In the genomic region with DNA sequence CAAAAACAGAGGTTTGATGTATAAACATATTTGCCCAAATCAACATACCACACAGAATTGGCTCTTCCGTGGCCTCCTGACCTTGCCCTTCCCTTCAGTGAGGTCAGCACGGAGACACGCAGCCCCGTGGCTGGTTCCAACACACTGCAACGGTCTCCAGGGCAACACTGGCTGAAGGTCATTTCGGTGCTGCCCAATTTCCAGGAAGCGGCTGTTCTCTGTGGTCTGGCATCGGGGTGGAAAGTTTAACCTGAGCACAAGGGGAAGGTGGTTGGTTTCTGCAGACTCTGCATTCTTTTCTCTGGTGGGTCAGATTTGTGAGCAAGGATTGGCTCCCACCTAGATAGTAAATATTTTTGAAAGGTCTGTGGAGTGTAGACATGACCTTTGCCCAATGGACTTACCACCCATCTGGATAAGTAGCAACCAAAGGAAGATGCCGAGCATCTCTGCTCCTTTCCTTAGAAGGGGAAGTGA, we compare ENCODE assay signal across 18 cellular contexts.
DNase-seq lines count a peak whose midpoint lies in the region; ATAC-seq and TF ChIP-seq lines count a peak whose summit lies in the region.
"Had no signal": no experiment of that assay in that cellular context is flagged by ENCODE, and none has a peak within 500 bp of the region (broad histone marks: within the 10 kb centered on the region; RNA-seq: fewer than 3 reads in every experiment).

No MANE protein-coding gene starts in this region.

- DNase-seq in Daoy (ENCODE audit: low read depth) (peak; percentile 62), astrocyte of the spinal cord (ENCODE audit: low read depth, low spot score) (peak; percentile 54), hepatocyte (ENCODE audit: low spot score) (peak; percentile 53), posterior vena cava (ENCODE audit: low spot score) (peak; percentile 87), endothelial cell (ENCODE audit: low spot score) (no peak), OCI-M1 (lab: John Stamatoyannopoulos, UW) (no peak)
- no peak for DNase-seq in activated CD8-positive, alpha-beta memory T cell treated with anti-CD3 and anti-CD28 coated beads, Interleukin-2, amount 10 ng/mL, durations not matched to agents 7 days and 5 days
- no peak for DNase-seq in stimulated activated naive B cell treated with anti-CD40 and anti-IgM and Interleukin-4, amounts not matched to agents 10 μg/mL and 1 μg/mL and 100 μg/mL, for 72 hours
- DNase-seq: activated CD4-positive, alpha-beta T cell treated with anti-CD3 and anti-CD28 coated beads for 1 hour; caudate nucleus; DMS53; NCI-H2171 treated with DMSO at 0.1 percent for 48 hours; nephron progenitor cell; T-cell had no signal

- H4K20me1 ChIP-seq in hepatocyte (ENCODE audit: insufficient read depth, poor library complexity, severe bottlenecking), result no peaks in the 10 kb centered on the region

- H3K4me3 ChIP-seq in astrocyte of the spinal cord (ENCODE audit: low read depth, low read length) (no peak overlapping the region), hepatocyte (no peak overlapping the region)
- H3K4me3 ChIP-seq: GM12878, GM23338, upper lobe of left lung had no signal

- peaks cover 15% of the 10 kb centered on the region for H3K4me1 ChIP-seq in hepatocyte (ENCODE audit: insufficient read depth)

- no peaks in the 10 kb centered on the region for H3K9me2 ChIP-seq in hepatocyte (replicated peaks; ENCODE audit: insufficient read depth)

- H2AFZ ChIP-seq in hepatocyte, result no peak overlapping the region
- H2AFZ ChIP-seq: GM23338 had no signal

- H3K9me3 ChIP-seq in hepatocyte (ENCODE audit: low read depth), result no peaks in the 10 kb centered on the region
- H3K9me3 ChIP-seq: upper lobe of left lung had no signal

- no peaks in the 10 kb centered on the region for H3K27me3 ChIP-seq in hepatocyte
- H3K27me3 ChIP-seq: upper lobe of left lung had no signal

- intact Hi-C loops in posterior vena cava (cut with DNase I), result no loop called here

- TF ChIP-seq CTCF in astrocyte of the spinal cord (IDR thresholded peaks at IDR 0.05; ENCODE audit: low read depth, low read length) (no peak), hepatocyte (IDR thresholded peaks at IDR 0.05; ENCODE audit: poor library complexity) (no peak), endothelial cell (IDR thresholded peaks at IDR 0.05; ENCODE audit: unreplicated experiment) (no peak)

- H3K9me3 Mint-ChIP-seq in endothelial cell (ENCODE audit: unreplicated experiment), result no peaks in the 10 kb centered on the region
- no peaks in the 10 kb centered on the region for H3K9me3 Mint-ChIP-seq in activated CD8-positive, alpha-beta memory T cell treated with anti-CD3 and anti-CD28 coated beads, Interleukin-2, amount 10 ng/mL, durations not matched to agents 7 days and 5 days (ENCODE audit: low read depth)
- peaks cover 2 to 3% of the 10 kb centered on the region in 2 donors for H3K9me3 Mint-ChIP-seq in stimulated activated naive B cell treated with anti-CD40 and anti-IgM and Interleukin-4, amounts not matched to agents 10 μg/mL and 1 μg/mL and 100 μg/mL, for 72 hours
- H3K9me3 Mint-ChIP-seq: GM23338 had no signal

- no peaks in the 10 kb centered on the region for H3K4me1 Mint-ChIP-seq in endothelial cell (ENCODE audit: unreplicated experiment)
- no peaks in the 10 kb centered on the region for H3K4me1 Mint-ChIP-seq in activated CD8-positive, alpha-beta memory T cell treated with anti-CD3 and anti-CD28 coated beads, Interleukin-2, amount 10 ng/mL, durations not matched to agents 7 days and 5 days
- H3K4me1 Mint-ChIP-seq in stimulated activated naive B cell treated with anti-CD40 and anti-IgM and Interleukin-4, amounts not matched to agents 10 μg/mL and 1 μg/mL and 100 μg/mL, for 72 hours, result peaks cover 0 to 2% of the 10 kb centered on the region in 2 donors
- H3K4me1 Mint-ChIP-seq: GM23338, nephron progenitor cell, T-cell had no signal

- H3K4me3 Mint-ChIP-seq in endothelial cell (ENCODE audit: unreplicated experiment), result no peak overlapping the region
- no peak overlapping the region for H3K4me3 Mint-ChIP-seq in activated CD8-positive, alpha-beta memory T cell treated with anti-CD3 and anti-CD28 coated beads, Interleukin-2, amount 10 ng/mL, durations not matched to agents 7 days and 5 days
- no peak overlapping the region for H3K4me3 Mint-ChIP-seq in stimulated activated naive B cell treated with anti-CD40 and anti-IgM and Interleukin-4, amounts not matched to agents 10 μg/mL and 1 μg/mL and 100 μg/mL, for 72 hours
- H3K4me3 Mint-ChIP-seq: GM23338, nephron progenitor cell, T-cell had no signal

- in situ Hi-C loops in astrocyte of the spinal cord (cut with HindIII; ENCODE audit: low sequenced_read_pairs), result no loop called here

- CTCF ChIA-PET in activated CD8-positive, alpha-beta memory T cell treated with anti-CD3 and anti-CD28 coated beads, Interleukin-2, amount 10 ng/mL, durations not matched to agents 7 days and 5 days (lab: Charles Lee), result no interaction called here

- no peaks in the 10 kb centered on the region for H3K36me3 Mint-ChIP-seq in endothelial cell (ENCODE audit: low read depth, unreplicated experiment)
- no peaks in the 10 kb centered on the region for H3K36me3 Mint-ChIP-seq in activated CD8-positive, alpha-beta memory T cell treated with anti-CD3 and anti-CD28 coated beads, Interleukin-2, amount 10 ng/mL, durations not matched to agents 7 days and 5 days
- peaks cover 0 to 2% of the 10 kb centered on the region in 2 donors for H3K36me3 Mint-ChIP-seq in stimulated activated naive B cell treated with anti-CD40 and anti-IgM and Interleukin-4, amounts not matched to agents 10 μg/mL and 1 μg/mL and 100 μg/mL, for 72 hours
- H3K36me3 Mint-ChIP-seq: T-cell had no signal

- H3K4me2 ChIP-seq in hepatocyte, result no peak overlapping the region
- H3K4me2 ChIP-seq: GM23338 had no signal

- no peaks in the 10 kb centered on the region for H3K79me2 ChIP-seq in hepatocyte

- no peak overlapping the region for H3K27ac Mint-ChIP-seq in endothelial cell (ENCODE audit: unreplicated experiment)
- H3K27ac Mint-ChIP-seq in activated CD8-positive, alpha-beta memory T cell treated with anti-CD3 and anti-CD28 coated beads, Interleukin-2, amount 10 ng/mL, durations not matched to agents 7 days and 5 days, result no peak overlapping the region
- H3K27ac Mint-ChIP-seq in stimulated activated naive B cell treated with anti-CD40 and anti-IgM and Interleukin-4, amounts not matched to agents 10 μg/mL and 1 μg/mL and 100 μg/mL, for 72 hours, result no peak overlapping the region
- H3K27ac Mint-ChIP-seq: activated T-helper 2 cell treated with anti-CD3 and anti-CD28 coated beads, Interferon-gamma antibody, Interleukin-2, Interleukin-4, amounts not matched to agents 10 μg/mL and 5 μg/mL and 100 μg/mL, durations not matched to agents 14 hours and 24 hours and 36 hours; GM23338; nephron progenitor cell; T-cell had no signal

- WGBS in hepatocyte (ENCODE audit: low lambda C conversion rate, missing lambda C conversion rate), result 63% methylated on average over 9 of the region's 9 CpGs

- H3K27ac ChIP-seq in hepatocyte, result peak overlapping the region; percentile 59
- H3K27ac ChIP-seq: upper lobe of left lung had no signal

- peaks cover 1% of the 10 kb centered on the region for H3K27me3 Mint-ChIP-seq in endothelial cell (ENCODE audit: unreplicated experiment)
- H3K27me3 Mint-ChIP-seq in activated CD8-positive, alpha-beta memory T cell treated with anti-CD3 and anti-CD28 coated beads, Interleukin-2, amount 10 ng/mL, durations not matched to agents 7 days and 5 days, result no peaks in the 10 kb centered on the region
- H3K27me3 Mint-ChIP-seq in stimulated activated naive B cell treated with anti-CD40 and anti-IgM and Interleukin-4, amounts not matched to agents 10 μg/mL and 1 μg/mL and 100 μg/mL, for 72 hours, result peaks cover 0 to 20% of the 10 kb centered on the region in 2 donors

- no peak for ATAC-seq in activated CD8-positive, alpha-beta memory T cell treated with anti-CD3 and anti-CD28 coated beads, Interleukin-2, amount 10 ng/mL, durations not matched to agents 7 days and 5 days
- ATAC-seq in stimulated activated naive B cell treated with anti-CD40 and anti-IgM and Interleukin-4, amounts not matched to agents 10 μg/mL and 1 μg/mL and 100 μg/mL, for 72 hours (replicated peaks), result no peak
- ATAC-seq: GM12878, GM23338, T-cell had no signal

- H3K36me3 ChIP-seq in hepatocyte (replicated peaks; ENCODE audit: insufficient read depth, low read depth), result no peaks in the 10 kb centered on the region
- H3K36me3 ChIP-seq: upper lobe of left lung had no signal

Comparison
In these comparisons a context has a peak if more than half of its experiments do, and no peak if none do; other contexts are left out.
1. DNase-seq: peak in Daoy (single experiment), astrocyte of the spinal cord (single experiment), hepatocyte (single experiment) and posterior vena cava (single experiment); none in endothelial cell (single experiment), activated CD8-positive, alpha-beta memory T cell treated with anti-CD3 and anti-CD28 coated beads, Interleukin-2, amount 10 ng/mL, durations not matched to agents 7 days and 5 days (single experiment), stimulated activated naive B cell treated with anti-CD40 and anti-IgM and Interleukin-4, amounts not matched to agents 10 μg/mL and 1 μg/mL and 100 μg/mL, for 72 hours (single experiment) and OCI-M1 (single experiment).